Comparison of ENCODE assay signal across 14 cellular contexts in the genomic region with DNA sequence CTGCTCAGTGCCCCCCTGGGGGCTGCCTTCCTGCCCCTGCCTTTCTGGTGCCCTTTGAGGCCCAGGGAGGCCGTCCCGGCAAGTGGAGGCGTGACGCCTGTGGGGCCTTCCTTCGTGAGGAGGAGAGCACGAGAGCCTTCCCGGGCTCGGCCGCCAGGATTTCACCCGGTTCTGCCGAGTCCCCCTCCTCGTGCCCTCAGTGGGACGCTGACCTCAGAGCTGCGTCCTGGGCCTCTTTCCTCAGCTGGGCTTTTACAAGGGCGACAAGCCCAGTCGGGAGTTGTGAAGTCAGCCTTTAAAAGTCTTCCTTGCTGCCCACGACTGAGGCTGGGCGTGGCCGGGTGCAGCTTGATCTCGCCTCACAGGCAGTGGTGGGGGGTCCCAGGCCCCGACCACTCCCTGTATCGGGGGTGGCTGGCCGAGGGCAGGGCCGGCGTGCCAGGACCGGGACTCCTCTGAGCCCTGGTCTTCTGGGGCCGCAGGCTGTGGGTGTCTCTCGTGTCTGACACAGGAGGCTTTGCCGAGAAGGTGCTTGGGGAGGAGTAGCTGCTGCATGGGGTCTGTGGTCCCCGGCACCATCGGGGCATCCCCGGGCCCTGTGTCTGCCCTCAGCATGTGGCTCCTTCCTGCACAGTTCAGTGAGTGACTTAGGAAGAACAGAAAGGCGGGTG. TPM values are rescaled to one million over a fixed set of nuclear protein-coding genes. Genes with fewer than 3 reads are reported as not detected.
DNase-seq lines count a peak whose midpoint lies in the region; ATAC-seq, FAIRE-seq and TF ChIP-seq lines count a peak whose summit lies in the region.
"Had no signal": no experiment of that assay in that cellular context is flagged by ENCODE, and none has a peak within 500 bp of the region (broad histone marks: within the 10 kb centered on the region; RNA-seq: fewer than 3 reads in every experiment).

No MANE protein-coding gene starts in this region.

- H3K36me3 ChIP-seq in mammary epithelial cell (ENCODE audit: insufficient read depth, low read length) (no peaks in the 10 kb centered on the region), smooth muscle cell (ENCODE audit: low read depth) (no peaks in the 10 kb centered on the region)

- dilution Hi-C loops in mammary epithelial cell (cut with HindIII; ENCODE audit: low sequenced_read_pairs) = no loop called here

- no peak for TF ChIP-seq CTCF in mammary epithelial cell (conservative IDR thresholded peaks at IDR 0.05 in 1 of 2, IDR thresholded peaks at IDR 0.05 in 1 of 2; ENCODE audit: extremely low read depth in 1 of 2, insufficient read depth in 1 of 2, low read depth in 1 of 2, low read length in 2 of 2)
- TF ChIP-seq CTCF in smooth muscle cell (IDR thresholded peaks at IDR 0.05; ENCODE audit: borderline replicate concordance, insufficient read depth, poor library complexity, severe bottlenecking) = no peak

- H3K79me2 ChIP-seq in mammary epithelial cell (ENCODE audit: insufficient read depth, low read length) = peaks cover 69% of the 10 kb centered on the region
- H3K79me2 ChIP-seq in smooth muscle cell (ENCODE audit: low read depth) = no peaks in the 10 kb centered on the region

- WGBS in mammary epithelial cell (ENCODE audit: low coverage, missing lambda C conversion rate) = 41% methylated on average over 16 of the region's 33 CpGs
- 51% methylated on average over 32 of the region's 33 CpGs for WGBS in smooth muscle cell (ENCODE audit: low lambda C conversion rate)

- peaks cover 25% of the 10 kb centered on the region for H3K4me1 ChIP-seq in mammary epithelial cell (ENCODE audit: insufficient read depth, low read length)
- H3K4me1 ChIP-seq in smooth muscle cell (ENCODE audit: low read depth) = peaks cover 6% of the 10 kb centered on the region

- H3K4me3 ChIP-seq in mammary epithelial cell (replicated peaks in 1 of 3; ENCODE audit: insufficient read depth in 1 of 3, low read depth in 2 of 3, low read length in 3 of 3) (no peak overlapping the region), smooth muscle cell (no peak overlapping the region)

- H3K27ac ChIP-seq in mammary epithelial cell (ENCODE audit: insufficient read depth, low read depth, low read length) = peak overlapping the region; percentile 41
- H3K27ac ChIP-seq in smooth muscle cell (ENCODE audit: low read depth) = peak overlapping the region; percentile 63

- BruUV-seq in mammary epithelial cell (replicated peaks; lab: Mats Ljungman, UMichigan) = no TSS peak

- intact Hi-C loops in mammary epithelial cell (cut with micrococcal nuclease) = no loop called here

- H3K9ac ChIP-seq in mammary epithelial cell (ENCODE audit: insufficient read depth, low read length) = peak overlapping the region; percentile 6
- no peak overlapping the region for H3K9ac ChIP-seq in smooth muscle cell (ENCODE audit: low read depth)

- CTCF ChIA-PET in mammary epithelial cell (lab: Charles Lee; ENCODE audit: low non-redundant PET) = no interaction called here

- in situ Hi-C loops in mammary epithelial cell (cut with MboI; ENCODE audit: low sequenced_read_pairs in 2 of 2) = no loop called here

- H3K9me3 Mint-ChIP-seq in immature natural killer cell = no peaks in the 10 kb centered on the region
- H3K9me3 Mint-ChIP-seq: CD4-positive, alpha-beta T cell; T-helper 2 cell treated with Interferon-gamma antibody and Interleukin-4, amounts not matched to agents 5 μg/mL and 100 μg/mL, for 36 hours had no signal

- H3K27me3 ChIP-seq in mammary epithelial cell (ENCODE audit: insufficient read depth, low read length) (no peaks in the 10 kb centered on the region), smooth muscle cell (ENCODE audit: low read depth) (no peaks in the 10 kb centered on the region)

- H3F3A ChIP-seq in smooth muscle cell (ENCODE audit: low read depth) = peaks cover 6% of the 10 kb centered on the region

- ATAC-seq in left lobe of liver (peak; percentile 3), HG02798 (IDR thresholded peaks at IDR 0.05; ENCODE audit: poor library complexity, unreplicated experiment) (no peak), HG03565 (IDR thresholded peaks at IDR 0.05; ENCODE audit: unreplicated experiment) (no peak)

- no peaks in the 10 kb centered on the region for H3K36me3 Mint-ChIP-seq in immature natural killer cell

- FAIRE-seq in frontal cortex (lab: Jason Lieb, UNC) = no peak

- DNase-seq in ELF-1 (ENCODE audit: low read depth, low spot score) = peak; percentile 24
- DNase-seq in mammary epithelial cell = no peak
- no peak for DNase-seq in left lobe of liver (ENCODE audit: low spot score)
- DNase-seq in smooth muscle cell (lab: John Stamatoyannopoulos, UW; ENCODE audit: unreplicated experiment) = no peak
- DNase-seq in frontal cortex (ENCODE audit: low spot score in 2 of 2) = no peak
- no peak for DNase-seq in immature natural killer cell
- DNase-seq: activated T-cell treated with anti-CD3 and anti-CD28 coated beads for 4 hours; CD4-positive, alpha-beta T cell; NCI-H82 had no signal

- H4K20me1 ChIP-seq in mammary epithelial cell (ENCODE audit: insufficient read depth, low read length) = no peaks in the 10 kb centered on the region
- no peaks in the 10 kb centered on the region for H4K20me1 ChIP-seq in smooth muscle cell (ENCODE audit: low read depth)

- H3K4me2 ChIP-seq in mammary epithelial cell (ENCODE audit: insufficient read depth, low read depth, low read length) (peak overlapping the region; percentile 66), smooth muscle cell (peak overlapping the region; percentile 78)

- no peak overlapping the region for H3K4me3 Mint-ChIP-seq in immature natural killer cell
- H3K4me3 Mint-ChIP-seq: CD4-positive, alpha-beta T cell; T-helper 2 cell treated with Interferon-gamma antibody and Interleukin-4, amounts not matched to agents 5 μg/mL and 100 μg/mL, for 36 hours had no signal

- no peak overlapping the region for H3K27ac Mint-ChIP-seq in immature natural killer cell
- H3K27ac Mint-ChIP-seq: CD4-positive, alpha-beta T cell; T-helper 2 cell treated with Interferon-gamma antibody and Interleukin-4, amounts not matched to agents 5 μg/mL and 100 μg/mL, for 36 hours had no signal

- no peaks in the 10 kb centered on the region for H3K9me3 ChIP-seq in mammary epithelial cell (replicated peaks; ENCODE audit: insufficient read depth, low read length)
- no peaks in the 10 kb centered on the region for H3K9me3 ChIP-seq in smooth muscle cell (replicated peaks; ENCODE audit: low read depth)

- no peaks in the 10 kb centered on the region for H3K27me3 Mint-ChIP-seq in immature natural killer cell (ENCODE audit: low read depth in 3 of 3)

- H2AFZ ChIP-seq in mammary epithelial cell (ENCODE audit: low read depth, low read length) (peak overlapping the region; percentile 57), smooth muscle cell (ENCODE audit: low read depth) (peak overlapping the region; percentile 64)

- no peaks in the 10 kb centered on the region for H3K4me1 Mint-ChIP-seq in immature natural killer cell

RNA-seq across cellular contexts. Expression of gene FAM20C, which starts 41.8 kb away (rescaled TPM):
- total RNA-seq in mammary epithelial cell (10 to 100 TPM; 37.0 to 48.5 TPM), left lobe of liver (72.2 TPM), smooth muscle cell (4.5 and 5.6 TPM in 2 replicates), frontal cortex (19.6 TPM)
- polyA plus RNA-seq in mammary epithelial cell (30.6 TPM), smooth muscle cell (6.2 and 7.0 TPM in 2 replicates), immature natural killer cell (not detected)
- polyA minus RNA-seq in mammary epithelial cell = 6.7 TPM

RNA-seq across cellular contexts. Expression of gene FOXL3, which starts 55.8 kb away (rescaled TPM):
- total RNA-seq in mammary epithelial cell = not detected
- polyA plus RNA-seq in mammary epithelial cell = not detected
- polyA minus RNA-seq in mammary epithelial cell = not detected
- total RNA-seq in left lobe of liver = not detected
- total RNA-seq in smooth muscle cell = not detected in 2 replicates
- polyA plus RNA-seq in smooth muscle cell = not detected in 2 replicates
- total RNA-seq in frontal cortex = not detected
- not detected for polyA plus RNA-seq in immature natural killer cell
- total RNA-seq: CD4-positive, alpha-beta T cell; dermis blood vessel endothelial cell; pulmonary artery endothelial cell had no signal
